Comparison of ENCODE assay signal across 28 cellular contexts in the genomic region with DNA sequence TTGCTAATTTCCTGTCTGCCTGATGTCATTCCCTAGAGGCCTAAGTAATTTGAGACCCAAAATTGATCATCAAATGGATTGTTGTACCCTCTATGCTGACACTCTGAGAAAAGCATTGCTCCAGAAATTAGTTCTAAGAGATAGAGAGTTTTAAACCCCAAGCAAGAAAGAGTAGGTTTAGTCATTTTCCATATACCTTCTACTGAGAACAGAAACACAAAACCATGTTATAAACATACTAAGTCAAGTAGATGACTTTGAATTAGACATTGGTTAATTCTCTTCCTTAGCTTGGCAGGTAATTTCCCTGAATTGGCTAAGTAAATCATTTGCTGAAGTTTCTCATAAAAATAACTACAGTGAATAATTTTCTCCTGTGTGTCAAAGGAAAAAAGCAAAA.
"Had no signal": no experiment of that assay in that cellular context is flagged by ENCODE, and none has a peak within 500 bp of the region (broad histone marks: within the 10 kb centered on the region; RNA-seq: fewer than 3 reads in every experiment).

No MANE protein-coding gene starts in this region.

- DNase-seq: colonic mucosa; cortex of kidney; dermis blood vessel endothelial cell; dorsolateral prefrontal cortex; effector CD4-positive, alpha-beta T cell; effector CD8-positive, alpha-beta T cell; effector memory CD4-positive, alpha-beta T cell; effector memory CD8-positive, alpha-beta T cell; endodermal cell; erythroblast; esophagus squamous epithelium; foreskin keratinocyte; foreskin melanocyte; gastrocnemius medialis; glutamatergic neuron; head of caudate nucleus; heart left ventricle; heart right ventricle had no signal

- H3K9me3 ChIP-seq: colonic mucosa, esophagus muscularis mucosa, esophagus squamous epithelium, gastrocnemius medialis, gastroesophageal sphincter, heart left ventricle, heart right ventricle had no signal

- H3K4me1 ChIP-seq: colonic mucosa, esophagus muscularis mucosa, esophagus squamous epithelium, foreskin keratinocyte, gastrocnemius medialis, gastroesophageal sphincter, heart left ventricle, heart right ventricle had no signal

- H3K27ac ChIP-seq: colonic mucosa, coronary artery, dorsolateral prefrontal cortex, epithelial cell of prostate, esophagus muscularis mucosa, esophagus squamous epithelium, foreskin keratinocyte, gastrocnemius medialis, gastroesophageal sphincter, heart left ventricle, heart right ventricle, hepatocyte had no signal

- ATAC-seq: effector memory CD8-positive, alpha-beta T cell; esophagus mucosa; foreskin keratinocyte; gastrocnemius medialis; gastroesophageal sphincter; heart left ventricle; heart right ventricle had no signal

- H3K27me3 Mint-ChIP-seq: dendritic cell treated with granulocyte-macrophage colony-stimulating factor and Interleukin-4, amounts not matched to agents 40 ng/mL and 50 ng/mL, for 4 days; effector memory CD8-positive, alpha-beta T cell had no signal

- H3K27me3 ChIP-seq: colonic mucosa, dorsolateral prefrontal cortex, esophagus muscularis mucosa, esophagus squamous epithelium, foreskin keratinocyte, gastrocnemius medialis, gastroesophageal sphincter, heart left ventricle, heart right ventricle, hepatocyte had no signal

- H3K27ac Mint-ChIP-seq: dendritic cell treated with granulocyte-macrophage colony-stimulating factor and Interleukin-4, amounts not matched to agents 40 ng/mL and 50 ng/mL, for 4 days; effector memory CD8-positive, alpha-beta T cell; endodermal cell had no signal

- H3K4me2 ChIP-seq: hepatocyte had no signal

- H3K9me3 Mint-ChIP-seq: dendritic cell treated with granulocyte-macrophage colony-stimulating factor and Interleukin-4, amounts not matched to agents 40 ng/mL and 50 ng/mL, for 4 days; effector memory CD8-positive, alpha-beta T cell; endodermal cell had no signal

- H2AFZ ChIP-seq: hepatocyte had no signal

- FAIRE-seq: endometrium, endothelial cell of umbilical vein, frontal cortex had no signal

- H3K4me3 Mint-ChIP-seq: dendritic cell treated with granulocyte-macrophage colony-stimulating factor and Interleukin-4, amounts not matched to agents 40 ng/mL and 50 ng/mL, for 4 days; effector memory CD8-positive, alpha-beta T cell; endodermal cell had no signal

- H3K36me3 ChIP-seq: colonic mucosa, esophagus muscularis mucosa, esophagus squamous epithelium, gastrocnemius medialis, gastroesophageal sphincter had no signal

- H3K79me2 ChIP-seq: hepatocyte had no signal

- H3K4me3 ChIP-seq: colonic mucosa, coronary artery, dorsolateral prefrontal cortex, esophagus muscularis mucosa, esophagus squamous epithelium, gastrocnemius medialis, gastroesophageal sphincter, heart left ventricle, heart right ventricle, hepatocyte had no signal
